Comparison of ENCODE assay signal across 8 cellular contexts in genomic region chr16:30356401-30357084, GRCh38. TPM values are rescaled to one million over a fixed set of nuclear protein-coding genes. Genes with fewer than 3 reads are reported as not detected.
DNase-seq lines count a peak whose midpoint lies in the region; ATAC-seq and TF ChIP-seq lines count a peak whose summit lies in the region.

No MANE protein-coding gene starts in this region.

- no peak overlapping the region for H2AFZ ChIP-seq in DND-41 (ENCODE audit: low read depth, low read length)
- no peak overlapping the region for H2AFZ ChIP-seq in OCI-LY1 (ENCODE audit: low read length)

- H3K27me3 ChIP-seq in DND-41 (ENCODE audit: insufficient read depth, low read length, poor library complexity) = no peaks in the 10 kb centered on the region
- no peaks in the 10 kb centered on the region for H3K27me3 ChIP-seq in OCI-LY1 (ENCODE audit: insufficient read depth, low read length)

- H3K79me2 ChIP-seq in DND-41 (ENCODE audit: insufficient read depth, low read length) (peaks cover 47% of the 10 kb centered on the region), OCI-LY1 (ENCODE audit: insufficient read depth, low read length) (peaks cover 10% of the 10 kb centered on the region; the same call in 1 of the 2 replicates)

- H3K27ac ChIP-seq in DND-41 (ENCODE audit: low read length) = peak overlapping the region; percentile 95
- H3K27ac ChIP-seq in OCI-LY1 (ENCODE audit: low read depth, low read length, poor library complexity, severe bottlenecking) = peak overlapping the region; percentile 71
- H3K27ac ChIP-seq in epithelial cell of prostate = peak overlapping the region; percentile 94

- TF ChIP-seq CTCF in DND-41 (IDR thresholded peaks at IDR 0.05; ENCODE audit: borderline replicate concordance, extremely low read depth, low read length, poor library complexity, severe bottlenecking) (no peak), OCI-LY1 (IDR thresholded peaks at IDR 0.05; ENCODE audit: low read length) (no peak), osteocyte (IDR thresholded peaks at IDR 0.05) (no peak)

- no peaks in the 10 kb centered on the region for H3K9me2 ChIP-seq in OCI-LY1 (ENCODE audit: low read depth, low read length)

- H3K4me3 Mint-ChIP-seq in osteocyte (ENCODE audit: unreplicated experiment) = peak overlapping the region; percentile 91

- H3K9ac ChIP-seq in DND-41 (ENCODE audit: low read depth, low read length) (peak overlapping the region; percentile 87), OCI-LY1 (ENCODE audit: low read length) (peak overlapping the region; percentile 93; the same call in 1 of the 2 replicates)

- peak overlapping the region; percentile 100 for H3K27ac Mint-ChIP-seq in osteocyte (ENCODE audit: unreplicated experiment)

- H3K9me3 ChIP-seq in DND-41 (ENCODE audit: insufficient read depth, low read length, severe bottlenecking) (no peaks in the 10 kb centered on the region), OCI-LY1 (ENCODE audit: low read length) (no peaks in the 10 kb centered on the region)

- peaks cover 23% of the 10 kb centered on the region for H3K4me1 Mint-ChIP-seq in osteocyte (ENCODE audit: unreplicated experiment)

- H3K36me3 Mint-ChIP-seq in osteocyte (ENCODE audit: unreplicated experiment) = peaks cover 23% of the 10 kb centered on the region

- H3K36me3 ChIP-seq in DND-41 (ENCODE audit: insufficient read depth, low read length) (peaks cover 75% of the 10 kb centered on the region), OCI-LY1 (ENCODE audit: insufficient read depth, low read length) (peaks cover 75% of the 10 kb centered on the region)

- H3K4me3 ChIP-seq in DND-41 (ENCODE audit: low read depth in 1 of 2, low read length in 2 of 2) (peak overlapping the region in 1 of 2 experiments; percentile 99; a peak in 2 of 4 replicates), OCI-LY1 (ENCODE audit: low read depth, low read length, poor library complexity, severe bottlenecking) (peak overlapping the region; percentile 94)

- H3F3A ChIP-seq in OCI-LY1 (ENCODE audit: insufficient read depth, low read length) = no peaks in the 10 kb centered on the region

- DNase-seq in DND-41 (no peak), epithelial cell of prostate (ENCODE audit: low read depth, low spot score) (no peak), osteocyte (ENCODE audit: extremely low spot score, unreplicated experiment) (no peak), KG1 (lab: John Stamatoyannopoulos, UW) (no peak), epidermal melanocyte (ENCODE audit: insufficient read length, low spot score) (no peak), NCI-H128 (lab: John Stamatoyannopoulos, UW; ENCODE audit: unreplicated experiment) (no peak)

- H3K4me1 ChIP-seq in DND-41 (ENCODE audit: insufficient read depth, low read length) (peaks cover 45% of the 10 kb centered on the region), OCI-LY1 (ENCODE audit: insufficient read depth, low read length, severe bottlenecking) (peaks cover 48% of the 10 kb centered on the region)

- H3K27me3 Mint-ChIP-seq in osteocyte (ENCODE audit: unreplicated experiment) = no peaks in the 10 kb centered on the region

- ATAC-seq in DND-41 (ENCODE audit: insufficient read depth, low read depth) (no peak), HG02798 (IDR thresholded peaks at IDR 0.05; ENCODE audit: poor library complexity, unreplicated experiment) (no peak)

- H4K20me1 ChIP-seq in DND-41 (ENCODE audit: insufficient read depth, low read length) (peaks cover 22% of the 10 kb centered on the region), OCI-LY1 (ENCODE audit: insufficient read depth, low read length) (no peaks in the 10 kb centered on the region)

- no peaks in the 10 kb centered on the region for H3K9me3 Mint-ChIP-seq in osteocyte (ENCODE audit: unreplicated experiment)

- H3K4me2 ChIP-seq in DND-41 (ENCODE audit: insufficient read depth, low read length) = peak overlapping the region; percentile 99
- H3K4me2 ChIP-seq in OCI-LY1 (ENCODE audit: low read length) = peak overlapping the region; percentile 68

RNA-seq across cellular contexts. Expression of gene CD2BP2, which starts 1.4 kb away (rescaled TPM):
- 65.1 and 67.4 TPM in 2 replicates for total RNA-seq in osteocyte

RNA-seq across cellular contexts. Expression of gene TBC1D10B, which starts 13.8 kb away (rescaled TPM):
- 47.0 and 49.0 TPM in 2 replicates for total RNA-seq in osteocyte

RNA-seq across cellular contexts. Expression of gene MYL11, which starts 18.1 kb away (rescaled TPM):
- not detected in 2 replicates for total RNA-seq in osteocyte

RNA-seq across cellular contexts. Expression of gene SEPTIN1, which starts 25.8 kb away (rescaled TPM):
- total RNA-seq in osteocyte = 1.5 and 2.0 TPM in 2 replicates

RNA-seq across cellular contexts. Expression of gene ZNF48, which starts 38.7 kb away (rescaled TPM):
- total RNA-seq in osteocyte = 12.7 and 13.2 TPM in 2 replicates
